1 cellular context compared by ENCODE assay signal in the genomic region with DNA sequence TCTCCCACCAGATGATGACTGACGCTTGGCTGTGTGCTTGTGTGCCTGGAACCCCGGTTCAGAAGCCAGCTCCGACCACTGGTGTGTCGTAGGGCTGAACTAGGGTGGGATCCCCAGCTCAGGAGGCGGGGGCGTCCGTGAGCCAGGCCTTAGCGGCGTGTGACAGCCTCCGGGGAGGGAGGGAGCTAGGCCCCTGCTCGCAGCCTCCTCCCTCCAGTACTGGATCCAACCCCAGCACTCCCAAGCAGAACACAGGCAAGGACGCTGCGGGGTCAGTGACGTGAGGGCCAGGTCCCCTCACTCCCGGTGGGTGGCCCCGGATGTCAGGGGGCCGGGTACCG.
TF ChIP-seq lines count a peak whose summit lies in the region.

No MANE protein-coding gene starts in this region.

TF ChIP-seq in A549, 52 proteins besides CTCF, POLR2A, EP300 and RAD21 (continued from another document):
- TF ChIP-seq, protein P1, sequence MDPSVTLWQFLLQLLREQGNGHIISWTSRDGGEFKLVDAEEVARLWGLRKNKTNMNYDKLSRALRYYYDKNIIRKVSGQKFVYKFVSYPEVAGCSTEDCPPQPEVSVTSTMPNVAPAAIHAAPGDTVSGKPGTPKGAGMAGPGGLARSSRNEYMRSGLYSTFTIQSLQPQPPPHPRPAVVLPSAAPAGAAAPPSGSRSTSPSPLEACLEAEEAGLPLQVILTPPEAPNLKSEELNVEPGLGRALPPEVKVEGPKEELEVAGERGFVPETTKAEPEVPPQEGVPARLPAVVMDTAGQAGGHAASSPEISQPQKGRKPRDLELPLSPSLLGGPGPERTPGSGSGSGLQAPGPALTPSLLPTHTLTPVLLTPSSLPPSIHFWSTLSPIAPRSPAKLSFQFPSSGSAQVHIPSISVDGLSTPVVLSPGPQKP (IDR thresholded peaks at IDR 0.05; ENCODE audit: low read depth, low read length) = no peak
- no peak for TF ChIP-seq TP53 (CRISPR knock-in tag; IDR thresholded peaks at IDR 0.05)
- TF ChIP-seq EHMT2 (IDR thresholded peaks at IDR 0.05; ENCODE audit: low read depth) = no peak
- TF ChIP-seq NPAS2 (CRISPR knock-in tag; IDR thresholded peaks at IDR 0.05; ENCODE audit: borderline replicate concordance) = no peak
- no peak for TF ChIP-seq KDM1A (IDR thresholded peaks at IDR 0.05; ENCODE audit: low read depth)
- TF ChIP-seq BCL3 (IDR thresholded peaks at IDR 0.05) = no peak
